Comparison of ENCODE assay signal across 12 cellular contexts in the genomic region with DNA sequence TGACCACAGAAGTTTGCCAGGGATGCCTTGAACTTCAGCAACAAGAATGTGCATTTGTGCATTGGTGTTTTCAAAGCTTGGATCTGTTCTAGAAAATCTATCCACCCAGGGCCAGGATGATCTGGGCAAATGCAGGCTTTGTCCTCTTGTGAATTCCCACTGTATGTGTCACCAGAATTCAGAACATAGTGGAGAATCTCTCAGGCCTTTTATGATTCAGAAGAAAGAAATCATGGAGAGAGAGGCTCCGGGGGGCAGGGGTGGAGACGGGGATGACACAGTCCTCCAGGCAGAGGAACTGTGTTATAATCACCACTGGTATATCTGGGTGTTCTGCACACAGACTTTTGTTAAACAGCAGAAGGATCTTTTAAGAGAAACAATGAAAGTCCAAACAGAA.
DNase-seq lines count a peak whose midpoint lies in the region; ATAC-seq and TF ChIP-seq lines count a peak whose summit lies in the region.
"Had no signal": no experiment of that assay in that cellular context is flagged by ENCODE, and none has a peak within 500 bp of the region (broad histone marks: within the 10 kb centered on the region; RNA-seq: fewer than 3 reads in every experiment).

No MANE protein-coding gene starts in this region.

- H3K4me3 ChIP-seq in RWPE2 (ENCODE audit: severe bottlenecking), result no peak overlapping the region
- no peak overlapping the region for H3K4me3 ChIP-seq in fibroblast of mammary gland (ENCODE audit: control insufficient read depth, low read depth, low read length)
- H3K4me3 ChIP-seq: GM23338, right lobe of liver had no signal

- H3K36me3 ChIP-seq in RWPE2 (ENCODE audit: low read depth), result no peaks in the 10 kb centered on the region
- H3K36me3 ChIP-seq: right lobe of liver had no signal

- TF ChIP-seq CTCF in RWPE2 (IDR thresholded peaks at IDR 0.05; ENCODE audit: poor library complexity, severe bottlenecking), result no peak
- TF ChIP-seq CTCF in fibroblast of mammary gland (conservative IDR thresholded peaks at IDR 0.05; ENCODE audit: control insufficient read depth, insufficient read depth, low read depth, low read length), result no peak

- ATAC-seq in RWPE2 (ENCODE audit: low read depth) (peak; percentile 92), GM19455 (IDR thresholded peaks at IDR 0.05; ENCODE audit: unreplicated experiment) (no peak)
- ATAC-seq: GM23338, right lobe of liver had no signal

- no peaks in the 10 kb centered on the region for H3K9me3 ChIP-seq in RWPE2 (ENCODE audit: severe bottlenecking)

- H3K27ac ChIP-seq in RWPE2 (ENCODE audit: poor library complexity, severe bottlenecking), result peak overlapping the region; percentile 84
- H3K27ac ChIP-seq: right lobe of liver had no signal

- H3K4me1 ChIP-seq in RWPE2 (ENCODE audit: insufficient read depth, poor library complexity, severe bottlenecking), result peaks cover 59% of the 10 kb centered on the region
- H3K4me1 ChIP-seq: right lobe of liver had no signal

- H3K27me3 ChIP-seq in RWPE2 (ENCODE audit: insufficient read depth, poor library complexity, severe bottlenecking), result no peaks in the 10 kb centered on the region
- H3K27me3 ChIP-seq: right lobe of liver had no signal

- DNase-seq in Daoy (ENCODE audit: low read depth) (peak; percentile 86), RWPE2 (ENCODE audit: low spot score) (peak; percentile 93), fibroblast of mammary gland (ENCODE audit: low read depth) (peak; percentile 93), renal cortical epithelial cell (ENCODE audit: low read depth) (peak; percentile 83), D341Med (ENCODE audit: low spot score) (no peak), AML-193 (lab: John Stamatoyannopoulos, UW) (no peak)
- DNase-seq in activated CD4-positive, alpha-beta T cell treated with anti-CD3 and anti-CD28 coated beads for 48 hours, result no peak
- DNase-seq: activated CD4-positive, alpha-beta T cell treated with anti-CD3 and anti-CD28 coated beads, Interleukin-2, amount 50 U/mL, for 1 hour; NCI-H1048 had no signal

Comparison
In these comparisons a context has a peak if more than half of its experiments do, and no peak if none do; other contexts are left out.
1. DNase-seq: peak in Daoy (single experiment), RWPE2 (single experiment), fibroblast of mammary gland (single experiment) and renal cortical epithelial cell (single experiment); none in D341Med (single experiment), activated CD4-positive, alpha-beta T cell treated with anti-CD3 and anti-CD28 coated beads for 48 hours (single experiment) and AML-193 (0 of 2).